Comparison of ENCODE assay signal across 12 cellular contexts in genomic region chr5:79436224-79436623, GRCh38.
DNase-seq lines count a peak whose midpoint lies in the region; ATAC-seq and TF ChIP-seq lines count a peak whose summit lies in the region.
"Had no signal": no experiment of that assay in that cellular context is flagged by ENCODE, and none has a peak within 500 bp of the region (broad histone marks: within the 10 kb centered on the region; RNA-seq: fewer than 3 reads in every experiment).

No MANE protein-coding gene starts in this region.

- intact Hi-C loops in prostate gland (cut with DNase I): no loop called here

- H3K27me3 ChIP-seq in fibroblast of lung (ENCODE audit: control insufficient read depth, insufficient read depth, low read length) (no peaks in the 10 kb centered on the region), osteoblast (ENCODE audit: insufficient read depth, low read length) (no peaks in the 10 kb centered on the region), prostate gland (replicated peaks; ENCODE audit: insufficient read depth) (no peaks in the 10 kb centered on the region)
- H3K27me3 ChIP-seq: testis had no signal

- TF ChIP-seq POLR2A in prostate gland (IDR thresholded peaks at IDR 0.05): no peak

- H4K20me1 ChIP-seq in fibroblast of lung (ENCODE audit: control insufficient read depth, extremely low read depth, insufficient read depth, low read length): no peaks in the 10 kb centered on the region
- no peaks in the 10 kb centered on the region for H4K20me1 ChIP-seq in osteoblast (ENCODE audit: insufficient read depth, low read length)

- H3K79me2 ChIP-seq in fibroblast of lung (ENCODE audit: control insufficient read depth, insufficient read depth, low read length) (no peaks in the 10 kb centered on the region), osteoblast (ENCODE audit: insufficient read depth, low read length) (no peaks in the 10 kb centered on the region)

- ATAC-seq in HG03565 (IDR thresholded peaks at IDR 0.05; ENCODE audit: unreplicated experiment): no peak
- ATAC-seq: naive thymus-derived CD4-positive, alpha-beta T cell had no signal

- H3K4me1 ChIP-seq in fibroblast of lung (ENCODE audit: control insufficient read depth, extremely low read depth, insufficient read depth, low read length) (peaks cover 4% of the 10 kb centered on the region), osteoblast (ENCODE audit: insufficient read depth, low read length) (peaks cover 6% of the 10 kb centered on the region), prostate gland (replicated peaks) (no peaks in the 10 kb centered on the region)
- H3K4me1 ChIP-seq: testis had no signal

- H3K9ac ChIP-seq in fibroblast of lung (ENCODE audit: insufficient read depth, low read length): no peak overlapping the region

- TF ChIP-seq CTCF in fibroblast of lung (conservative IDR thresholded peaks at IDR 0.05 in 1 of 2, IDR thresholded peaks at IDR 0.05 in 1 of 2; ENCODE audit: low read depth in 1 of 2, low read length in 2 of 2): no peak
- no peak for TF ChIP-seq CTCF in osteoblast (IDR thresholded peaks at IDR 0.05; ENCODE audit: extremely low read depth, low read depth, low read length)
- no peak for TF ChIP-seq CTCF in prostate gland (IDR thresholded peaks at IDR 0.05)

- H3K9me3 ChIP-seq in fibroblast of lung (ENCODE audit: control insufficient read depth, insufficient read depth, low read depth, low read length) (no peaks in the 10 kb centered on the region), osteoblast (ENCODE audit: low read depth, low read length) (no peaks in the 10 kb centered on the region), prostate gland (no peaks in the 10 kb centered on the region)
- H3K9me3 ChIP-seq: testis had no signal

- H3K4me2 ChIP-seq in fibroblast of lung (ENCODE audit: extremely low read depth, insufficient read depth, low read length) (no peak overlapping the region), osteoblast (ENCODE audit: insufficient read depth, low read length) (peak overlapping the region; percentile 34)

- peak; percentile 41 for DNase-seq in GM04504 (ENCODE audit: low read depth)
- DNase-seq in RPMI7951 (ENCODE audit: low read depth): peak; percentile 1
- peak; percentile 38 to 74 for DNase-seq in fibroblast of lung (ENCODE audit: low read depth in 2 of 2)
- DNase-seq in osteoblast (ENCODE audit: insufficient read length, low spot score, missing footprints): peak; percentile 85
- no peak for DNase-seq in foreskin melanocyte
- no peak for DNase-seq in prostate gland (ENCODE audit: low spot score)
- no peak for DNase-seq in NCI-H524 (lab: John Stamatoyannopoulos, UW)
- DNase-seq: activated CD4-positive, alpha-beta T cell treated with anti-CD3 and anti-CD28 coated beads, Interleukin-2, amount 10 ng/mL, durations not matched to agents 24 days and 14 days; naive thymus-derived CD4-positive, alpha-beta T cell; NCI-H2029 treated with DMSO at 0.1 percent for 48 hours; testis had no signal

- H3K27ac ChIP-seq in fibroblast of lung (ENCODE audit: insufficient read depth, low read length) (no peak overlapping the region), osteoblast (ENCODE audit: low read depth, low read length) (no peak overlapping the region), prostate gland (no peak overlapping the region)
- H3K27ac ChIP-seq: testis had no signal

- WGBS in prostate gland: 98% methylated on average over 3 of the region's 3 CpGs

- H2AFZ ChIP-seq in fibroblast of lung (ENCODE audit: low read length) (no peak overlapping the region), osteoblast (ENCODE audit: low read length) (no peak overlapping the region)

- H3K36me3 ChIP-seq in fibroblast of lung (ENCODE audit: control insufficient read depth, insufficient read depth, low read length) (no peaks in the 10 kb centered on the region), osteoblast (ENCODE audit: insufficient read depth, low read length) (no peaks in the 10 kb centered on the region), prostate gland (no peaks in the 10 kb centered on the region)

- no peak overlapping the region for H3K4me3 ChIP-seq in fibroblast of lung (replicated peaks in 1 of 4; ENCODE audit: control extremely low read depth in 1 of 4, insufficient read depth in 1 of 4, low read depth in 3 of 4, low read length in 4 of 4)
- H3K4me3 ChIP-seq in osteoblast (ENCODE audit: insufficient read depth, low read length): no peak overlapping the region
- H3K4me3 ChIP-seq in prostate gland: no peak overlapping the region
- H3K4me3 ChIP-seq: testis had no signal

Comparison
In these comparisons a context has a peak if more than half of its experiments do, and no peak if none do; other contexts are left out.
1. DNase-seq: peak in GM04504 (single experiment), RPMI7951 (single experiment), fibroblast of lung (2 of 2) and osteoblast (single experiment); none in foreskin melanocyte (single experiment), prostate gland (single experiment) and NCI-H524 (0 of 2).